ENCODE assay signal across 15 cellular contexts in genomic region chr5:73652391-73652790, GRCh38. TPM values are rescaled to one million over a fixed set of nuclear protein-coding genes. Genes with fewer than 3 reads are reported as not detected.
"Had no signal": no experiment of that assay in that cellular context is flagged by ENCODE, and none has a peak within 500 bp of the region (broad histone marks: within the 10 kb centered on the region; RNA-seq: fewer than 3 reads in every experiment).

No MANE protein-coding gene starts in this region.

- H3K9me3 ChIP-seq: body of pancreas, gastrocnemius medialis, ovary, SK-N-SH, thyroid gland had no signal

- H3K36me3 Mint-ChIP-seq: activated naive CD4-positive, alpha-beta T cell treated with anti-CD3 and anti-CD28 coated beads, Interleukin-2, amount 50 U/mL, for 24 hours; neural progenitor cell had no signal

- ATAC-seq: body of pancreas, gastrocnemius medialis had no signal

- H2AFZ ChIP-seq: neural progenitor cell had no signal

- H3K36me3 ChIP-seq: gastrocnemius medialis, neural progenitor cell, ovary, thyroid gland had no signal

- H3K9me2 ChIP-seq: SK-N-SH had no signal

- H3K9ac ChIP-seq: neural progenitor cell, SK-N-SH had no signal

- H3K9me3 Mint-ChIP-seq: activated B cell treated with CpG ODN at 0.5 μM for 24 hours; activated CD4-positive, alpha-beta T cell treated with anti-CD3 and anti-CD28 coated beads, Interleukin-2, amount 10 ng/mL, durations not matched to agents 7 days and 5 days; activated naive CD4-positive, alpha-beta T cell treated with anti-CD3 and anti-CD28 coated beads, Interleukin-2, amount 50 U/mL, for 24 hours; endodermal cell; neural progenitor cell had no signal

- DNase-seq: activated B cell treated with CpG ODN at 0.5 μM for 24 hours; activated CD4-positive, alpha-beta T cell treated with anti-CD3 and anti-CD28 coated beads, Interleukin-2, amount 10 ng/mL, durations not matched to agents 7 days and 5 days; activated T-cell treated with anti-CD3 and anti-CD28 coated beads, Interleukin-2, amount 50 U/mL, for 1 hour; body of pancreas; cerebellar nuclear complex; endodermal cell; gastrocnemius medialis; kidney; ovary; SK-N-SH; T-helper 1 cell; thyroid gland had no signal

- H3K27me3 ChIP-seq: body of pancreas, gastrocnemius medialis, neural progenitor cell, ovary, thyroid gland had no signal

- H3K4me1 ChIP-seq: gastrocnemius medialis, neural progenitor cell had no signal

- H3K27ac Mint-ChIP-seq: activated B cell treated with CpG ODN at 0.5 μM for 24 hours; activated CD4-positive, alpha-beta T cell treated with anti-CD3 and anti-CD28 coated beads, Interleukin-2, amount 10 ng/mL, durations not matched to agents 7 days and 5 days; activated naive CD4-positive, alpha-beta T cell treated with anti-CD3 and anti-CD28 coated beads, Interleukin-2, amount 50 U/mL, for 24 hours; endodermal cell; neural progenitor cell had no signal

- H3K4me1 Mint-ChIP-seq: activated B cell treated with CpG ODN at 0.5 μM for 24 hours; activated CD4-positive, alpha-beta T cell treated with anti-CD3 and anti-CD28 coated beads, Interleukin-2, amount 10 ng/mL, durations not matched to agents 7 days and 5 days; activated naive CD4-positive, alpha-beta T cell treated with anti-CD3 and anti-CD28 coated beads, Interleukin-2, amount 50 U/mL, for 24 hours; endodermal cell; neural progenitor cell had no signal

- H3K4me3 Mint-ChIP-seq: activated B cell treated with CpG ODN at 0.5 μM for 24 hours; activated CD4-positive, alpha-beta T cell treated with anti-CD3 and anti-CD28 coated beads, Interleukin-2, amount 10 ng/mL, durations not matched to agents 7 days and 5 days; activated naive CD4-positive, alpha-beta T cell treated with anti-CD3 and anti-CD28 coated beads, Interleukin-2, amount 50 U/mL, for 24 hours; endodermal cell; neural progenitor cell had no signal

- FAIRE-seq: kidney had no signal

- H3K4me3 ChIP-seq: body of pancreas, gastrocnemius medialis, neural progenitor cell, ovary, skin epidermis, thyroid gland had no signal

- H3K27ac ChIP-seq: gastrocnemius medialis, neural progenitor cell, ovary, thyroid gland had no signal

- H3K4me2 ChIP-seq: neural progenitor cell, SK-N-SH had no signal

RNA-seq across cellular contexts. Expression of gene ARHGEF28, which starts 26.4 kb away (rescaled TPM):
- total RNA-seq: activated B cell treated with CpG ODN at 0.5 μM for 24 hours; activated CD4-positive, alpha-beta T cell treated with anti-CD3 and anti-CD28 coated beads, Interleukin-2, amount 10 ng/mL, durations not matched to agents 7 days and 5 days had no signal
